ENCODE assay signal across 1 cellular context in genomic region chr15:65326844-65327243, GRCh38.
TF ChIP-seq lines count a peak whose summit lies in the region.

No MANE protein-coding gene starts in this region.

TF ChIP-seq in GM23338, 12 proteins besides CTCF, POLR2A, EP300 and RAD21 (continued from another document):
- no peak for TF ChIP-seq ZNF462 (CRISPR knock-in tag; IDR thresholded peaks at IDR 0.05)
- TF ChIP-seq EZH2 (IDR thresholded peaks at IDR 0.05; ENCODE audit: low read depth, unreplicated experiment): no peak
- TF ChIP-seq ZNF331 (CRISPR knock-in tag; IDR thresholded peaks at IDR 0.05; ENCODE audit: low read depth): no peak
- no peak for TF ChIP-seq CREB1 (CRISPR knock-in tag; IDR thresholded peaks at IDR 0.05; ENCODE audit: low read depth)
- TF ChIP-seq NANOG (IDR thresholded peaks at IDR 0.05; ENCODE audit: borderline replicate concordance): no peak
- no peak for TF ChIP-seq EZH2phosphoT487 (IDR thresholded peaks at IDR 0.05; ENCODE audit: unreplicated experiment)
TF ChIP-seq in GM23338: peak in this region for 0.
